18 cellular contexts compared by ENCODE assay signal in genomic region chr7:130642383-130642782, GRCh38. TPM values are rescaled to one million over a fixed set of nuclear protein-coding genes. Genes with fewer than 3 reads are reported as not detected.
DNase-seq lines count a peak whose midpoint lies in the region; ATAC-seq and TF ChIP-seq lines count a peak whose summit lies in the region.
"Had no signal": no experiment of that assay in that cellular context is flagged by ENCODE, and none has a peak within 500 bp of the region (broad histone marks: within the 10 kb centered on the region; RNA-seq: fewer than 3 reads in every experiment).

No MANE protein-coding gene starts in this region.

- TF ChIP-seq CTCF in IMR-90 (conservative IDR thresholded peaks at IDR 0.05; ENCODE audit: low read depth, low read length), result no peak

- dilution Hi-C loops in IMR-90 (cut with HindIII; ENCODE audit: low sequenced_read_pairs, unreplicated experiment), result no loop called here

- no peaks in the 10 kb centered on the region for H4K20me1 ChIP-seq in IMR-90 (ENCODE audit: insufficient read depth, low read length)

- no peaks in the 10 kb centered on the region for H3K27me3 Mint-ChIP-seq in activated T-cell treated with anti-CD3 and anti-CD28 coated beads, Interleukin-2, amount 50 U/mL, for 72 hours (ENCODE audit: low read depth)
- H3K27me3 Mint-ChIP-seq in activated T-helper 17 cell treated with anti-CD3 and anti-CD28 coated beads, Interleukin-2, amount 50 U/mL, for 72 hours, result no peaks in the 10 kb centered on the region
- H3K27me3 Mint-ChIP-seq: CD4-positive, CD25-positive, alpha-beta regulatory T cell; CD8-positive, alpha-beta memory T cell had no signal

- no peak overlapping the region for H2AFZ ChIP-seq in IMR-90 (replicated peaks; ENCODE audit: low read length, poor library complexity)
- H2AFZ ChIP-seq: GM23338 had no signal

- H3K9me3 Mint-ChIP-seq in activated T-cell treated with anti-CD3 and anti-CD28 coated beads, Interleukin-2, amount 50 U/mL, for 72 hours, result peaks cover 4 to 6% of the 10 kb centered on the region in 2 donors
- H3K9me3 Mint-ChIP-seq in activated T-helper 17 cell treated with anti-CD3 and anti-CD28 coated beads, Interleukin-2, amount 50 U/mL, for 72 hours, result peaks cover 4% of the 10 kb centered on the region
- peaks cover 1% of the 10 kb centered on the region for H3K9me3 Mint-ChIP-seq in stimulated activated effector memory CD8-positive, alpha-beta T cell treated with anti-CD3 and anti-CD28 coated beads, Interleukin-12 subunit alpha, Interleukin-12 subunit beta, amount 100 ng/mL, for 72 hours

- no peaks in the 10 kb centered on the region for H3K9me3 ChIP-seq in IMR-90 (ENCODE audit: control insufficient read depth, insufficient read depth, low read length)
- H3K9me3 ChIP-seq: BE2C had no signal

- H3K4me2 ChIP-seq in IMR-90 (ENCODE audit: low read depth, low read length), result no peak overlapping the region
- H3K4me2 ChIP-seq: GM23338 had no signal

- in situ Hi-C loops in IMR-90 (cut with MboI; ENCODE audit: low sequenced_read_pairs), result no loop called here

- no peak overlapping the region for H2BK20ac ChIP-seq in IMR-90 (ENCODE audit: low read depth, low read length)

- no peaks in the 10 kb centered on the region for H3K4me1 ChIP-seq in IMR-90 (ENCODE audit: control insufficient read depth, insufficient read depth, low read length)
- H3K4me1 ChIP-seq: BE2C had no signal

- H3K14ac ChIP-seq in IMR-90 (replicated peaks; ENCODE audit: low read depth, low read length), result no peak overlapping the region

- no peak overlapping the region for H2BK120ac ChIP-seq in IMR-90 (ENCODE audit: low read depth, low read length)

- H3K56ac ChIP-seq in IMR-90 (ENCODE audit: extremely low read depth, insufficient read depth, low read length), result no peak overlapping the region

- H2AK5ac ChIP-seq in IMR-90 (ENCODE audit: low read depth, low read length), result no peak overlapping the region

- H3K4me3 ChIP-seq in IMR-90 (ENCODE audit: insufficient read depth, low read depth, low read length), result no peak overlapping the region
- H3K4me3 ChIP-seq: GM23338 had no signal

- no peaks in the 10 kb centered on the region for H3K79me1 ChIP-seq in IMR-90 (ENCODE audit: low read depth in 1 of 2, low read length in 2 of 2)

- BruUV-seq in IMR-90 (replicated peaks; lab: Mats Ljungman, UMichigan), result no TSS peak

- no peak for DNase-seq in activated T-cell treated with anti-CD3 and anti-CD28 coated beads, Interleukin-2, amount 50 U/mL, for 72 hours
- DNase-seq in activated T-cell treated with anti-CD3 and anti-CD28 coated beads, Interleukin-2, amount 50 U/mL, for 48 hours, result no peak
- DNase-seq in IMR-90 (no peak), dermis blood vessel endothelial cell (no peak)
- DNase-seq in stimulated activated effector memory CD8-positive, alpha-beta T cell treated with anti-CD3 and anti-CD28 coated beads, Interleukin-12 subunit alpha, Interleukin-12 subunit beta, amount 100 ng/mL, for 72 hours (ENCODE audit: low spot score in 2 of 2), result no peak
- DNase-seq: ACHN; BE2C; C1 segment of cervical spinal cord; CD4-positive, CD25-positive, alpha-beta regulatory T cell; CD8-positive, alpha-beta memory T cell; COR-L47; DMS 273 treated with DMSO at 0.1 percent for 48 hours; HCEC 1CT had no signal

- POLR2A ChIA-PET in IMR-90 (lab: Charles Lee; ENCODE audit: unreplicated experiment), result no interaction called here

- H2BK15ac ChIP-seq in IMR-90 (ENCODE audit: low read depth, low read length), result no peak overlapping the region

- intact Hi-C loops in IMR-90 (cut with micrococcal nuclease), result no loop called here

- H3K4ac ChIP-seq in IMR-90 (ENCODE audit: low read depth, low read length), result no peak overlapping the region

- no peaks in the 10 kb centered on the region for H3K27me3 ChIP-seq in IMR-90 (ENCODE audit: control insufficient read depth, insufficient read depth, low read length)
- H3K27me3 ChIP-seq: BE2C had no signal

- TF ChIP-seq POLR2A in IMR-90 (IDR thresholded peaks at IDR 0.05; ENCODE audit: low read depth, low read length), result no peak

- no peak overlapping the region for H2AK9ac ChIP-seq in IMR-90 (replicated peaks; ENCODE audit: low read depth, low read length, poor library complexity)

- H3K9me1 ChIP-seq in IMR-90 (ENCODE audit: insufficient read depth, low read length), result no peaks in the 10 kb centered on the region

- no peak overlapping the region for H3K9ac ChIP-seq in IMR-90 (ENCODE audit: low read depth, low read length)

- H2BK5ac ChIP-seq in IMR-90 (ENCODE audit: low read depth, low read length, poor library complexity, severe bottlenecking), result no peak overlapping the region

- H3K4me3 Mint-ChIP-seq in activated T-cell treated with anti-CD3 and anti-CD28 coated beads, Interleukin-2, amount 50 U/mL, for 72 hours, result peak overlapping the region; percentile 2 to 76
- peak overlapping the region; percentile 70 for H3K4me3 Mint-ChIP-seq in activated T-helper 17 cell treated with anti-CD3 and anti-CD28 coated beads, Interleukin-2, amount 50 U/mL, for 72 hours
- H3K4me3 Mint-ChIP-seq in stimulated activated effector memory CD8-positive, alpha-beta T cell treated with anti-CD3 and anti-CD28 coated beads, Interleukin-12 subunit alpha, Interleukin-12 subunit beta, amount 100 ng/mL, for 72 hours, result peak overlapping the region; percentile 14
- H3K4me3 Mint-ChIP-seq: CD4-positive, CD25-positive, alpha-beta regulatory T cell; CD8-positive, alpha-beta memory T cell; GM23338 had no signal

- H3K18ac ChIP-seq in IMR-90 (ENCODE audit: low read depth, low read length), result no peak overlapping the region

- H4K91ac ChIP-seq in IMR-90 (ENCODE audit: insufficient read depth, low read depth, low read length), result no peak overlapping the region

- peaks cover 14 to 28% of the 10 kb centered on the region in 2 donors for H3K36me3 Mint-ChIP-seq in activated T-cell treated with anti-CD3 and anti-CD28 coated beads, Interleukin-2, amount 50 U/mL, for 72 hours (ENCODE audit: insufficient read depth in 2 of 2)
- H3K36me3 Mint-ChIP-seq in activated T-helper 17 cell treated with anti-CD3 and anti-CD28 coated beads, Interleukin-2, amount 50 U/mL, for 72 hours (ENCODE audit: low read depth), result peaks cover 36% of the 10 kb centered on the region
- no peaks in the 10 kb centered on the region for H3K36me3 Mint-ChIP-seq in stimulated activated effector memory CD8-positive, alpha-beta T cell treated with anti-CD3 and anti-CD28 coated beads, Interleukin-12 subunit alpha, Interleukin-12 subunit beta, amount 100 ng/mL, for 72 hours

- H3K23ac ChIP-seq in IMR-90 (ENCODE audit: low read depth, low read length), result no peak overlapping the region

- no peak overlapping the region for H3K27ac ChIP-seq in IMR-90 (ENCODE audit: insufficient read depth, low read length)

- H4K5ac ChIP-seq in IMR-90 (ENCODE audit: low read depth, low read length), result no peak overlapping the region

- ATAC-seq in activated T-cell treated with anti-CD3 and anti-CD28 coated beads, Interleukin-2, amount 50 U/mL, for 72 hours (replicated peaks in 1 of 2), result no peak
- no peak for ATAC-seq in IMR-90 (ENCODE audit: low read depth)
- ATAC-seq in activated T-helper 17 cell treated with anti-CD3 and anti-CD28 coated beads, Interleukin-2, amount 50 U/mL, for 72 hours (replicated peaks), result no peak
- ATAC-seq in stimulated activated effector memory CD8-positive, alpha-beta T cell treated with anti-CD3 and anti-CD28 coated beads, Interleukin-12 subunit alpha, Interleukin-12 subunit beta, amount 100 ng/mL, for 72 hours, result no peak
- no peak for ATAC-seq in GM18870 (IDR thresholded peaks at IDR 0.05; ENCODE audit: unreplicated experiment)
- ATAC-seq: GM23338 had no signal

- no peak for TF ChIP-seq RAD21 in IMR-90 (IDR thresholded peaks at IDR 0.05; ENCODE audit: low read length)

- H3K36me3 ChIP-seq in IMR-90 (ENCODE audit: control insufficient read depth, insufficient read depth, low read length), result peaks cover 4% of the 10 kb centered on the region
- H3K36me3 ChIP-seq: BE2C had no signal

- no CpG with 5 or more reads among the region's 4 CpGs for WGBS in IMR-90 (ENCODE audit: extremely low coverage in 2 of 2, insufficient read length in 1 of 2), 2 experiments

- H4K8ac ChIP-seq in IMR-90 (ENCODE audit: low read depth in 2 of 2, low read length in 2 of 2), result no peak overlapping the region

- H3K4me1 Mint-ChIP-seq in activated T-cell treated with anti-CD3 and anti-CD28 coated beads, Interleukin-2, amount 50 U/mL, for 72 hours (ENCODE audit: low read depth), result peaks cover 21% of the 10 kb centered on the region
- H3K4me1 Mint-ChIP-seq in activated T-helper 17 cell treated with anti-CD3 and anti-CD28 coated beads, Interleukin-2, amount 50 U/mL, for 72 hours, result peaks cover 17% of the 10 kb centered on the region
- H3K4me1 Mint-ChIP-seq in stimulated activated effector memory CD8-positive, alpha-beta T cell treated with anti-CD3 and anti-CD28 coated beads, Interleukin-12 subunit alpha, Interleukin-12 subunit beta, amount 100 ng/mL, for 72 hours, result peaks cover 20% of the 10 kb centered on the region
- H3K4me1 Mint-ChIP-seq: CD8-positive, alpha-beta memory T cell; GM23338 had no signal

- CTCF ChIA-PET in IMR-90 (lab: Yijun Ruan, JAX), result no interaction called here

- H3K27ac Mint-ChIP-seq in activated T-cell treated with anti-CD3 and anti-CD28 coated beads, Interleukin-2, amount 50 U/mL, for 72 hours, result peak overlapping the region; percentile 71
- peak overlapping the region; percentile 92 for H3K27ac Mint-ChIP-seq in activated T-helper 17 cell treated with anti-CD3 and anti-CD28 coated beads, Interleukin-2, amount 50 U/mL, for 72 hours
- H3K27ac Mint-ChIP-seq in stimulated activated effector memory CD8-positive, alpha-beta T cell treated with anti-CD3 and anti-CD28 coated beads, Interleukin-12 subunit alpha, Interleukin-12 subunit beta, amount 100 ng/mL, for 72 hours, result peak overlapping the region; percentile 43
- H3K27ac Mint-ChIP-seq: CD4-positive, CD25-positive, alpha-beta regulatory T cell; CD8-positive, alpha-beta memory T cell; GM23338 had no signal

TF ChIP-seq in IMR-90, 13 proteins besides CTCF, POLR2A, EP300 and RAD21 (continues in another document):
- TF ChIP-seq RFX5 (IDR thresholded peaks at IDR 0.05; ENCODE audit: low read depth, low read length), result no peak

RNA-seq across cellular contexts. Expression of gene COPG2, which starts 26.2 kb away (rescaled TPM):
- 10 to 100 TPM; 27.5 to 27.8 TPM for total RNA-seq in activated T-cell treated with anti-CD3 and anti-CD28 coated beads, Interleukin-2, amount 50 U/mL, for 72 hours
- total RNA-seq in IMR-90 (2012; rRNA removed) (41.7 and 50.0 TPM in 2 replicates), dermis blood vessel endothelial cell (16.0 and 22.3 TPM in 2 replicates)
- polyA plus RNA-seq in IMR-90 (2012; rRNA removed), result 15.3 and 18.1 TPM in 2 replicates
- polyA plus RNA-seq in IMR-90 (2012; cell fraction: cytosol; rRNA removed), result 5.4 and 10.8 TPM in 2 replicates
- polyA plus RNA-seq in IMR-90 (2012; cell fraction: nucleus; rRNA removed; ENCODE audit: low replicate concordance), result 1.2 and 9.4 TPM in 2 replicates
- total RNA-seq in activated T-helper 17 cell treated with anti-CD3 and anti-CD28 coated beads, Interleukin-2, amount 50 U/mL, for 72 hours, result 10 to 100 TPM; 27.3 to 31.2 TPM

RNA-seq across cellular contexts. Expression of gene TSGA13, which starts 44.0 kb away (rescaled TPM):
- total RNA-seq in activated T-cell treated with anti-CD3 and anti-CD28 coated beads, Interleukin-2, amount 50 U/mL, for 72 hours, result not detected
- not detected in 2 replicates for total RNA-seq in IMR-90 (2012; rRNA removed)
- not detected in 2 replicates for polyA plus RNA-seq in IMR-90 (2012; rRNA removed)
- polyA plus RNA-seq in IMR-90 (2012; cell fraction: cytosol; rRNA removed), result not detected in 2 replicates
- polyA plus RNA-seq in IMR-90 (2012; cell fraction: nucleus; rRNA removed; ENCODE audit: low replicate concordance), result not detected in 2 replicates
- total RNA-seq in activated T-helper 17 cell treated with anti-CD3 and anti-CD28 coated beads, Interleukin-2, amount 50 U/mL, for 72 hours, result not detected
- not detected in 2 replicates for total RNA-seq in dermis blood vessel endothelial cell
- total RNA-seq: A172; CD4-positive, CD25-positive, alpha-beta regulatory T cell; CD8-positive, alpha-beta memory T cell; GM23338; HT-29 had no signal
- polyA plus RNA-seq: CD4-positive, CD25-positive, alpha-beta regulatory T cell; CD8-positive, alpha-beta memory T cell; GM23338 had no signal

Comparison
In these comparisons a context has a peak if more than half of its experiments do, and no peak if none do; other contexts are left out.
1. H3K4me3 Mint-ChIP-seq: peak in every context shown above with its lines; median percentile 70 in activated T-helper 17 cell treated with anti-CD3 and anti-CD28 coated beads, Interleukin-2, amount 50 U/mL, for 72 hours; 39 in activated T-cell treated with anti-CD3 and anti-CD28 coated beads, Interleukin-2, amount 50 U/mL, for 72 hours; 14 in stimulated activated effector memory CD8-positive, alpha-beta T cell treated with anti-CD3 and anti-CD28 coated beads, Interleukin-12 subunit alpha, Interleukin-12 subunit beta, amount 100 ng/mL, for 72 hours.